In genomic region chr5:131757830-131758519, GRCh38 we compare ENCODE assay signal across 15 cellular contexts. TPM values are rescaled to one million over a fixed set of nuclear protein-coding genes. Genes with fewer than 3 reads are reported as not detected.
A peak's percentile ranks its signal among the peaks of the same experiment; 100 is the strongest.
DNase-seq lines count a peak whose midpoint lies in the region; ATAC-seq and TF ChIP-seq lines count a peak whose summit lies in the region.
"Had no signal": no experiment of that assay in that cellular context is flagged by ENCODE, and none has a peak within 500 bp of the region (broad histone marks: within the 10 kb centered on the region; RNA-seq: fewer than 3 reads in every experiment).

No MANE protein-coding gene starts in this region.

- peak overlapping the region; percentile 4 for H3K27ac Mint-ChIP-seq in effector memory CD8-positive, alpha-beta T cell
- H3K27ac Mint-ChIP-seq: activated naive CD4-positive, alpha-beta T cell treated with anti-CD3 and anti-CD28 coated beads, Interleukin-2, amount 10 ng/mL, durations not matched to agents 7 days and 5 days; stimulated activated naive CD8-positive, alpha-beta T cell treated with anti-CD3 and anti-CD28 coated beads, Interleukin-15, amount 100 ng/mL, for 72 hours had no signal

- no peaks in the 10 kb centered on the region for H3K36me3 Mint-ChIP-seq in effector memory CD8-positive, alpha-beta T cell (ENCODE audit: insufficient read depth)

- H3K4me1 ChIP-seq in gastrocnemius medialis (peaks cover 65 to 69% of the 10 kb centered on the region in 2 donors), ascending aorta (peaks cover 9 to 11% of the 10 kb centered on the region in 2 donors)

- H3K27me3 Mint-ChIP-seq in effector memory CD8-positive, alpha-beta T cell, result no peaks in the 10 kb centered on the region
- H3K27me3 Mint-ChIP-seq: activated naive CD4-positive, alpha-beta T cell treated with anti-CD3 and anti-CD28 coated beads, Interleukin-2, amount 10 ng/mL, durations not matched to agents 7 days and 5 days; stimulated activated naive CD8-positive, alpha-beta T cell treated with anti-CD3 and anti-CD28 coated beads, Interleukin-15, amount 100 ng/mL, for 72 hours had no signal

- H3K9me3 Mint-ChIP-seq in effector memory CD8-positive, alpha-beta T cell, result peaks cover 0 to 2% of the 10 kb centered on the region in 2 donors

- TF ChIP-seq CTCF in gastrocnemius medialis (IDR thresholded peaks at IDR 0.05 in 4 of 5, conservative IDR thresholded peaks at IDR 0.05 in 1 of 5) (no peak), ascending aorta (IDR thresholded peaks at IDR 0.05) (no peak), coronary artery (IDR thresholded peaks at IDR 0.05) (no peak)

- intact Hi-C loops in gastrocnemius medialis (cut with DNase I; ENCODE audit: low total_unique reads) (no loop called here), ascending aorta (cut with DNase I) (no loop called here)

- TF ChIP-seq POLR2A in gastrocnemius medialis (IDR thresholded peaks at IDR 0.05), result no peak

- H3K4me1 Mint-ChIP-seq in effector memory CD8-positive, alpha-beta T cell (ENCODE audit: low read depth in 2 of 2), result peaks cover 26 to 42% of the 10 kb centered on the region in 2 donors

- no peak for DNase-seq in effector memory CD8-positive, alpha-beta T cell
- DNase-seq in gastrocnemius medialis (no peak), ascending aorta (ENCODE audit: low spot score in 2 of 2) (no peak), islet precursor cell (no peak), coronary artery (ENCODE audit: low spot score) (no peak)
- DNase-seq: activated CD4-positive, alpha-beta T cell treated with anti-CD3 and anti-CD28 coated beads for 4 hours; activated CD8-positive, alpha-beta memory T cell treated with anti-CD3 and anti-CD28 coated beads, Interleukin-2, amount 50 U/mL, for 48 hours; activated naive CD4-positive, alpha-beta T cell treated with anti-CD3 and anti-CD28 coated beads, Interleukin-2, amount 10 ng/mL, durations not matched to agents 7 days and 5 days; MV-4-11; NCI-H2107; occipital lobe; stimulated activated naive CD8-positive, alpha-beta T cell treated with anti-CD3 and anti-CD28 coated beads, Interleukin-15, amount 100 ng/mL, for 72 hours; uterus had no signal

- no peak overlapping the region for H3K4me3 Mint-ChIP-seq in effector memory CD8-positive, alpha-beta T cell
- H3K4me3 Mint-ChIP-seq: activated naive CD4-positive, alpha-beta T cell treated with anti-CD3 and anti-CD28 coated beads, Interleukin-2, amount 10 ng/mL, durations not matched to agents 7 days and 5 days; stimulated activated naive CD8-positive, alpha-beta T cell treated with anti-CD3 and anti-CD28 coated beads, Interleukin-15, amount 100 ng/mL, for 72 hours had no signal

- H3K4me3 ChIP-seq in gastrocnemius medialis, result peak overlapping the region in 1 of 4 donors; percentile 17
- no peak overlapping the region for H3K4me3 ChIP-seq in ascending aorta
- no peak overlapping the region for H3K4me3 ChIP-seq in coronary artery
- H3K4me3 ChIP-seq: uterus had no signal

- no peaks in the 10 kb centered on the region for H3K27me3 ChIP-seq in gastrocnemius medialis
- H3K27me3 ChIP-seq in ascending aorta, result no peaks in the 10 kb centered on the region
- H3K27me3 ChIP-seq: uterus had no signal

- H3K27ac ChIP-seq in gastrocnemius medialis (peak overlapping the region; percentile 79 to 88 (median 81)), ascending aorta (no peak overlapping the region), coronary artery (no peak overlapping the region)
- H3K27ac ChIP-seq: uterus had no signal

- H3K9me3 ChIP-seq in gastrocnemius medialis (no peaks in the 10 kb centered on the region), ascending aorta (no peaks in the 10 kb centered on the region)
- H3K9me3 ChIP-seq: uterus had no signal

- in situ Hi-C loops in gastrocnemius medialis (cut with MboI; ENCODE audit: low sequenced_read_pairs in 4 of 4), result loop anchor here in 1 of 4 donors (25.0 kb wide), 1 partner anchor 596 kb away; the partner anchor contains the start of genes HINT1 and LYRM7

- ATAC-seq in GM19351 (IDR thresholded peaks at IDR 0.05; ENCODE audit: unreplicated experiment) (peak; percentile 65), HG03103 (IDR thresholded peaks at IDR 0.05; ENCODE audit: low read depth, unreplicated experiment) (peak; percentile 59), gastrocnemius medialis (peak; percentile 55 to 56)
- no peak for ATAC-seq in effector memory CD8-positive, alpha-beta T cell (replicated peaks)
- ATAC-seq: stimulated activated naive CD8-positive, alpha-beta T cell treated with anti-CD3 and anti-CD28 coated beads, Interleukin-15, amount 100 ng/mL, for 72 hours had no signal

- H3K36me3 ChIP-seq in gastrocnemius medialis (no peaks in the 10 kb centered on the region), ascending aorta (no peaks in the 10 kb centered on the region)
- H3K36me3 ChIP-seq: uterus had no signal

RNA-seq across cellular contexts. Expression of gene FNIP1, which starts 38.8 kb away (rescaled TPM):
- total RNA-seq in gastrocnemius medialis (10 to 100 TPM; 53.9 to 84.7 (median 66.9) TPM), ascending aorta (20.5 TPM)

Comparison
In these comparisons a context has a peak if more than half of its experiments do, and no peak if none do; other contexts are left out.
1. H3K27ac ChIP-seq: peak in gastrocnemius medialis (4 of 4); none in ascending aorta (0 of 2) and coronary artery (0 of 2).